20 cellular contexts compared by ENCODE assay signal in genomic region chr5:180139731-180140626, GRCh38.
DNase-seq lines count a peak whose midpoint lies in the region; ATAC-seq and TF ChIP-seq lines count a peak whose summit lies in the region.
"Had no signal": no experiment of that assay in that cellular context is flagged by ENCODE, and none has a peak within 500 bp of the region (broad histone marks: within the 10 kb centered on the region; RNA-seq: fewer than 3 reads in every experiment).

No MANE protein-coding gene starts in this region.

- H4K20me1 ChIP-seq in SK-N-SH (ENCODE audit: insufficient read depth), result no peaks in the 10 kb centered on the region

- no peak overlapping the region for H3K27ac ChIP-seq in SK-N-SH (ENCODE audit: low read depth in 2 of 2, low read length in 1 of 2)
- H3K27ac ChIP-seq in endodermal cell (ENCODE audit: low read depth, low read length), result no peak overlapping the region
- H3K27ac ChIP-seq: gastrocnemius medialis, neutrophil, uterus had no signal

- TF ChIP-seq EP300 in SK-N-SH (IDR thresholded peaks at IDR 0.05; ENCODE audit: borderline replicate concordance in 1 of 2, low read depth in 1 of 2, low read length in 1 of 2), result no peak

- 30% methylated on average over 6 of the region's 18 CpGs for WGBS in SK-N-SH (ENCODE audit: low lambda C conversion rate)
- 85 to 94% methylated on average over 6 to 18 of the region's 18 CpGs for WGBS in endodermal cell (ENCODE audit: insufficient coverage in 1 of 2, insufficient read length in 1 of 2), 2 experiments

- no peak overlapping the region for H3K27ac Mint-ChIP-seq in endodermal cell

- TF ChIP-seq CTCF in SK-N-SH (IDR thresholded peaks at IDR 0.05) (no peak), endodermal cell (conservative IDR thresholded peaks at IDR 0.05) (no peak), omental fat pad (IDR thresholded peaks at IDR 0.05) (no peak)

- H3K9ac ChIP-seq in SK-N-SH (no peak overlapping the region), endodermal cell (ENCODE audit: extremely low read depth, low read length, poor library complexity, severe bottlenecking) (no peak overlapping the region)

- DNase-seq in SK-N-SH (peak; percentile 22), Daoy (ENCODE audit: low read depth) (peak; percentile 2), endodermal cell (peak; percentile 36), omental fat pad (ENCODE audit: low spot score) (peak; percentile 5), superior temporal gyrus (ENCODE audit: extremely low spot score) (no peak), HuH-7.5 (ENCODE audit: low spot score) (no peak)
- DNase-seq: 8988T; activated CD4-positive, CD25-positive, alpha-beta regulatory T cell treated with anti-CD3 and anti-CD28 coated beads, Interleukin-2, amount 50 U/mL, for 72 hours; AML-193; amniotic stem cell; DND-41; gastrocnemius medialis; kidney glomerular epithelial cell; NCI-H1417 treated with DMSO at 0.1 percent for 48 hours; NCI-H510A; SW 1271 had no signal

- H3K4me1 ChIP-seq in SK-N-SH (ENCODE audit: control insufficient read depth in 1 of 2, insufficient read depth in 2 of 2, low read depth in 1 of 2, low read length in 1 of 2), result peaks cover 0 to 3% of the 10 kb centered on the region in 2 experiments; a peak in 1 of 4 replicates
- H3K4me1 ChIP-seq in endodermal cell (ENCODE audit: control insufficient read depth, insufficient read depth, low read length), result no peaks in the 10 kb centered on the region
- H3K4me1 ChIP-seq: gastrocnemius medialis, uterus had no signal

- no peaks in the 10 kb centered on the region for H3K4me1 Mint-ChIP-seq in endodermal cell

- no peaks in the 10 kb centered on the region for H3K9me3 ChIP-seq in SK-N-SH
- H3K9me3 ChIP-seq in endodermal cell (ENCODE audit: control insufficient read depth, low read length), result no peaks in the 10 kb centered on the region
- H3K9me3 ChIP-seq: gastrocnemius medialis, neutrophil, uterus had no signal

- H3K4me3 Mint-ChIP-seq in endodermal cell, result no peak overlapping the region

- TF ChIP-seq RAD21 in SK-N-SH (IDR thresholded peaks at IDR 0.05; ENCODE audit: low read length), result no peak

- H3K36me3 ChIP-seq in SK-N-SH (replicated peaks in 1 of 2; ENCODE audit: control insufficient read depth in 1 of 2, insufficient read depth in 2 of 2, low read length in 1 of 2), result no peaks in the 10 kb centered on the region
- no peaks in the 10 kb centered on the region for H3K36me3 ChIP-seq in endodermal cell (ENCODE audit: control insufficient read depth, insufficient read depth, low read length)
- H3K36me3 ChIP-seq: gastrocnemius medialis, neutrophil, uterus had no signal

- no peaks in the 10 kb centered on the region for H3K79me2 ChIP-seq in SK-N-SH (ENCODE audit: insufficient read depth)

- H3K9me3 Mint-ChIP-seq in endodermal cell, result no peaks in the 10 kb centered on the region

- no peak overlapping the region for H3K4me3 ChIP-seq in SK-N-SH (ENCODE audit: low read depth in 2 of 2, low read length in 1 of 2)
- no peak overlapping the region for H3K4me3 ChIP-seq in endodermal cell (ENCODE audit: low read length)
- H3K4me3 ChIP-seq: gastrocnemius medialis, uterus had no signal

- H3F3A ChIP-seq in SK-N-SH (replicated peaks; ENCODE audit: insufficient read depth), result no peaks in the 10 kb centered on the region

- CTCF ChIA-PET in SK-N-SH (lab: Yijun Ruan, JAX), result interaction anchor here (0.9 to 4.4 kb wide), 6 partner anchors 12 to 529 kb away, joined by 3 to 30 read pairs (median 4); partner anchors contain the start of gene RASGEF1C

- H3K27me3 Mint-ChIP-seq in endodermal cell (ENCODE audit: insufficient read depth), result peaks cover 3% of the 10 kb centered on the region

- no peak overlapping the region for H3K4me2 ChIP-seq in SK-N-SH

- ATAC-seq in SK-N-SH treated with all-trans-retinoic acid at 6 μM for 48 hours, result no peak
- no peak for ATAC-seq in omental fat pad (ENCODE audit: low FRiP score)
- ATAC-seq in HG03354 (IDR thresholded peaks at IDR 0.05; ENCODE audit: poor library complexity, severe bottlenecking, unreplicated experiment), result no peak
- ATAC-seq: gastrocnemius medialis had no signal

- no peaks in the 10 kb centered on the region for H3K27me3 ChIP-seq in SK-N-SH (ENCODE audit: insufficient read depth)
- no peaks in the 10 kb centered on the region for H3K27me3 ChIP-seq in endodermal cell (ENCODE audit: control insufficient read depth, insufficient read depth, low read length, poor library complexity, severe bottlenecking)
- H3K27me3 ChIP-seq: uterus had no signal

- no peaks in the 10 kb centered on the region for H3K9me2 ChIP-seq in SK-N-SH

- POLR2A ChIA-PET in SK-N-SH (lab: Yijun Ruan, JAX), result no interaction called here

- no peak overlapping the region for H2AFZ ChIP-seq in SK-N-SH (ENCODE audit: low read depth)

- no peaks in the 10 kb centered on the region for H3K36me3 Mint-ChIP-seq in endodermal cell (ENCODE audit: low read depth)

TF ChIP-seq in SK-N-SH, 30 proteins besides CTCF, POLR2A, EP300 and RAD21 (continues in another document):
- TF ChIP-seq SIN3A (IDR thresholded peaks at IDR 0.05; ENCODE audit: borderline replicate concordance, low read depth, low read length) (no peak), YY1 (IDR thresholded peaks at IDR 0.05; ENCODE audit: low read depth) (no peak), NRF1 (IDR thresholded peaks at IDR 0.05; ENCODE audit: low read depth, low read length) (no peak), PBX3 (IDR thresholded peaks at IDR 0.05) (no peak), GATA2 (CRISPR knock-in tag; IDR thresholded peaks at IDR 0.05) (no peak), FOXJ3 (CRISPR knock-in tag; IDR thresholded peaks at IDR 0.05) (no peak), MXI1 (IDR thresholded peaks at IDR 0.05; ENCODE audit: low read depth, low read length) (no peak), FOXM1 (IDR thresholded peaks at IDR 0.05; ENCODE audit: low read depth) (no peak), MAX (IDR thresholded peaks at IDR 0.05; ENCODE audit: low read depth) (no peak), TEAD4 (IDR thresholded peaks at IDR 0.05; ENCODE audit: borderline replicate concordance, insufficient read depth) (no peak), TCF12 (IDR thresholded peaks at IDR 0.05) (no peak), EZH2phosphoT487 (IDR thresholded peaks at IDR 0.05; ENCODE audit: borderline replicate concordance, low read depth) (no peak), ELF1 (IDR thresholded peaks at IDR 0.05) (no peak), RFX5 (IDR thresholded peaks at IDR 0.05; ENCODE audit: low read length) (no peak), CHD2 (IDR thresholded peaks at IDR 0.05; ENCODE audit: low read length, partially characterized antibody) (no peak), TAF1 (IDR thresholded peaks at IDR 0.05; ENCODE audit: borderline replicate concordance, low read depth, low read length) (no peak)

TF ChIP-seq in SK-N-SH treated with all-trans-retinoic acid at 6 μM for 48 hours, 23 proteins besides CTCF, POLR2A, EP300 and RAD21 (continues in another document):
- TF ChIP-seq ISL1 (CRISPR knock-in tag; IDR thresholded peaks at IDR 0.05) (no peak), SNAI2 (CRISPR knock-in tag; IDR thresholded peaks at IDR 0.05) (no peak), PPARA (CRISPR knock-in tag; IDR thresholded peaks at IDR 0.05; ENCODE audit: borderline replicate concordance) (no peak), GLIS3 (CRISPR knock-in tag; IDR thresholded peaks at IDR 0.05) (no peak), CREB5 (CRISPR knock-in tag; IDR thresholded peaks at IDR 0.05; ENCODE audit: low read depth) (no peak), ZNF8 (CRISPR knock-in tag; IDR thresholded peaks at IDR 0.05) (no peak), TSHZ2 (CRISPR knock-in tag; IDR thresholded peaks at IDR 0.05) (no peak), ESRRG (CRISPR knock-in tag; IDR thresholded peaks at IDR 0.05) (no peak), ZNF70 (CRISPR knock-in tag; IDR thresholded peaks at IDR 0.05) (no peak)

Comparison
In these comparisons a context has a peak if more than half of its experiments do, and no peak if none do; other contexts are left out.
1. DNase-seq: peak in SK-N-SH (single experiment), Daoy (single experiment), endodermal cell (single experiment) and omental fat pad (single experiment); none in superior temporal gyrus (single experiment) and HuH-7.5 (single experiment).